Comparison of ENCODE assay signal across 16 cellular contexts in genomic region chr22:26968873-26969272, GRCh38.
"Had no signal": no experiment of that assay in that cellular context is flagged by ENCODE, and none has a peak within 500 bp of the region (broad histone marks: within the 10 kb centered on the region; RNA-seq: fewer than 3 reads in every experiment).

No MANE protein-coding gene starts in this region.

- ATAC-seq: activated CD4-positive, alpha-beta T cell treated with anti-CD3 and anti-CD28 coated beads for 36 hours; gastrocnemius medialis; WTC11 had no signal

- DNase-seq: activated CD4-positive, alpha-beta T cell treated with anti-CD3 and anti-CD28 coated beads for 36 hours; activated CD4-positive, alpha-beta T cell treated with anti-CD3 and anti-CD28 coated beads, Interleukin-2, amount 50 U/mL, for 48 hours; activated gamma-delta T cell; erythroblast; gastrocnemius medialis; nucleus accumbens; retina; stimulated activated CD4-positive, alpha-beta T cell treated with anti-CD3 and anti-CD28 coated beads, Interleukin-12 subunit alpha, Interleukin-12 subunit beta, amount 100 ng/mL, for 4 hours; stimulated activated CD4-positive, alpha-beta T cell treated with anti-CD3 and anti-CD28 coated beads, Interleukin-2, amount 100 ng/mL, for 24 hours; stimulated activated naive CD4-positive, alpha-beta T cell treated with Interleukin-2 at 50 U/mL for 16 hours; uterus had no signal

- H3K9me3 ChIP-seq: breast epithelium, gastrocnemius medialis, uterus had no signal

- H3K27me3 ChIP-seq: ascending aorta, breast epithelium, tibial nerve, uterus had no signal

- H3K36me3 ChIP-seq: ascending aorta, breast epithelium, gastrocnemius medialis, tibial nerve, uterus had no signal

- H3K4me3 ChIP-seq: ascending aorta, breast epithelium, coronary artery, gastrocnemius medialis, tibial nerve, uterus had no signal
